In the genomic region with DNA sequence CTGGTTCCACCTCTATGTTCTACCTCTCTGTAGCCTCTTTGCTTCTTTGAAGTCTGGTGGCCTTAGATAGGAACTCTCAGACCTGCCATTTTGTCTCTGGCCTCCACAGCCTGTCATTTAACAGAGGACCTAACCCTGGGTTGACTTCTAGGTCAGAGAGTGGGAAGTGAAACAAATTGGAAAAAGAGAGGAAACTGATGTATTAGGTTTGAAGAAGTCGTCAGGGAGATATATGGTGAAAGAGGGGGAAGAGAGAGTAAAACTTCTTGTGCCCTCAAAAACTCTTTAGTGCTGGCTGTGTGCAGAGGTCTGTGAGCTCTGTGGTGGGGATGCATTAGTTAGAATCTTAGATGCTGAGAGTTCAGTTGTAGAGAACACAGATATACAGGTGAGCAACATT, we compare ENCODE assay signal across 10 cellular contexts. TPM values are rescaled to one million over a fixed set of nuclear protein-coding genes. Genes with fewer than 3 reads are reported as not detected.
DNase-seq lines count a peak whose midpoint lies in the region; ATAC-seq and TF ChIP-seq lines count a peak whose summit lies in the region.
"Had no signal": no experiment of that assay in that cellular context is flagged by ENCODE, and none has a peak within 500 bp of the region (broad histone marks: within the 10 kb centered on the region; RNA-seq: fewer than 3 reads in every experiment).

No MANE protein-coding gene starts in this region.

- no peaks in the 10 kb centered on the region for H3K36me3 Mint-ChIP-seq in Calu3 (ENCODE audit: insufficient read depth, unreplicated experiment)
- no peaks in the 10 kb centered on the region for H3K36me3 Mint-ChIP-seq in chondrocyte (ENCODE audit: low read depth)
- no peaks in the 10 kb centered on the region for H3K36me3 Mint-ChIP-seq in osteocyte (ENCODE audit: unreplicated experiment)

- intact Hi-C loops in Calu3 (cut with micrococcal nuclease; ENCODE audit: unreplicated experiment) = no loop called here

- DNase-seq in Calu3 (no peak), NOMO-1 (lab: John Stamatoyannopoulos, UW; ENCODE audit: unreplicated experiment in 2 of 2) (peak; percentile 85 to 97), chondrocyte (ENCODE audit: low spot score) (no peak), osteocyte (ENCODE audit: extremely low spot score, unreplicated experiment) (no peak), SJCRH30 (no peak), brain microvascular endothelial cell (no peak), DMS 273 treated with DMSO at 0.1 percent for 48 hours (lab: John Stamatoyannopoulos, UW) (no peak)
- DNase-seq: foreskin fibroblast, NCI-H1092 had no signal

- H3K4me1 Mint-ChIP-seq in Calu3 (ENCODE audit: low read depth, unreplicated experiment) (peaks cover 18% of the 10 kb centered on the region), chondrocyte (ENCODE audit: low read depth) (peaks cover 30% of the 10 kb centered on the region), osteocyte (ENCODE audit: unreplicated experiment) (peaks cover 23% of the 10 kb centered on the region)

- H3K27ac ChIP-seq in SJCRH30 (no peak overlapping the region), brain microvascular endothelial cell (no peak overlapping the region)

- TF ChIP-seq CTCF in Calu3 (IDR thresholded peaks at IDR 0.05; ENCODE audit: unreplicated experiment) (no peak), chondrocyte (IDR thresholded peaks at IDR 0.05) (no peak), osteocyte (IDR thresholded peaks at IDR 0.05) (no peak), brain microvascular endothelial cell (IDR thresholded peaks at IDR 0.05; ENCODE audit: low read depth, low read length, missing control alignments) (no peak)

- peaks cover 61% of the 10 kb centered on the region for H3K27me3 Mint-ChIP-seq in Calu3 (ENCODE audit: unreplicated experiment)
- peaks cover 22% of the 10 kb centered on the region for H3K27me3 Mint-ChIP-seq in chondrocyte (ENCODE audit: low read depth)
- peaks cover 39% of the 10 kb centered on the region for H3K27me3 Mint-ChIP-seq in osteocyte (ENCODE audit: unreplicated experiment)

- H3K27me3 ChIP-seq in SJCRH30 (no peaks in the 10 kb centered on the region; the same call in 1 of the 2 replicates), brain microvascular endothelial cell (replicated peaks) (no peaks in the 10 kb centered on the region)

- H3K9me3 Mint-ChIP-seq in Calu3 (ENCODE audit: low read depth, unreplicated experiment) = peaks cover 4% of the 10 kb centered on the region
- H3K9me3 Mint-ChIP-seq in chondrocyte (ENCODE audit: low read depth) = peaks cover 5% of the 10 kb centered on the region
- H3K9me3 Mint-ChIP-seq in osteocyte (ENCODE audit: unreplicated experiment) = no peaks in the 10 kb centered on the region

- no peaks in the 10 kb centered on the region for H3K4me1 ChIP-seq in SJCRH30

- no peak overlapping the region for H3K27ac Mint-ChIP-seq in Calu3 (ENCODE audit: unreplicated experiment)
- H3K27ac Mint-ChIP-seq in chondrocyte (ENCODE audit: unreplicated experiment) = no peak overlapping the region
- H3K27ac Mint-ChIP-seq in osteocyte (ENCODE audit: unreplicated experiment) = no peak overlapping the region

- no peaks in the 10 kb centered on the region for H3K9me3 ChIP-seq in SJCRH30 (replicated peaks)

- ATAC-seq in GM21515 (IDR thresholded peaks at IDR 0.05; ENCODE audit: unreplicated experiment) = no peak

- CTCF ChIA-PET in Calu3 (lab: Charles Lee) = no interaction called here

- no peak overlapping the region for H3K4me3 ChIP-seq in SJCRH30
- H3K4me3 ChIP-seq in brain microvascular endothelial cell (ENCODE audit: low read depth, low read length) = no peak overlapping the region

- H3K36me3 ChIP-seq in SJCRH30 (no peaks in the 10 kb centered on the region), brain microvascular endothelial cell (replicated peaks) (no peaks in the 10 kb centered on the region)

- no TSS peak for BruUV-seq in Calu3 (replicated peaks; lab: Mats Ljungman, UMichigan)

- in situ Hi-C loops in brain microvascular endothelial cell (cut with HindIII; ENCODE audit: low pct_ligation_motif_present, low sequenced_read_pairs) = no loop called here

- peak overlapping the region; percentile 62 for H3K4me3 Mint-ChIP-seq in Calu3 (ENCODE audit: low read depth, unreplicated experiment)
- H3K4me3 Mint-ChIP-seq in chondrocyte (ENCODE audit: unreplicated experiment) = peak overlapping the region; percentile 73
- peak overlapping the region; percentile 76 for H3K4me3 Mint-ChIP-seq in osteocyte (ENCODE audit: unreplicated experiment)

RNA-seq across cellular contexts. Expression of a gene that starts 30.2 kb away (rescaled TPM):
- total RNA-seq in Calu3 (2022) (0.76 and 0.86 TPM in 2 replicates), chondrocyte (not detected in 3 replicates), osteocyte (not detected in 2 replicates)
- not detected in 2 replicates for total RNA-seq in SJCRH30 (2014; rRNA removed; shearing (Covaris generic))

Comparison
In these comparisons a context has a peak if more than half of its experiments do, and no peak if none do; other contexts are left out.
1. DNase-seq: peak in NOMO-1 (2 of 2); none in Calu3 (single experiment), chondrocyte (single experiment), osteocyte (single experiment), SJCRH30 (0 of 2), brain microvascular endothelial cell (single experiment) and DMS 273 treated with DMSO at 0.1 percent for 48 hours (single experiment).
2. Peak in every context shown above with its lines, with median percentiles within 50 percentile points of each other: H3K4me3 Mint-ChIP-seq.